ENCODE assay signal across 29 cellular contexts in the genomic region with DNA sequence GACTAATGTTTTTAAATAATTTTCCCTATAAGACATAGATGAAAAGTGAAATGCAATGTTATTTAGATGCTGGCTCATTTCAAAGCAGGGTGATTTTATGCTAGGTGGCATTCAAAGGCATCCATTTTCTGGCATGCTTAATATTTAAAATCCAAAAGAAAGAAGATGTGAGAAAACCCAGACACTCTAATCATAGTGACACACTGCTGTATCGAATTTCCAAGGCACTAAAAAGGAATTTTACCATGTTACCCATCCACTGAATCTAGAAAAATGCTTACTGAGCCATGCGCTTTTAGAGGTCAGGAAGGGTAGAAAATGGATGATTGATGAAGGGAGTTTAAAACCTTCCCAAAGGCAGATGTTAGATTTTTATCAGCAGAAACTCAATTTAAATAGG. TPM values are rescaled to one million over a fixed set of nuclear protein-coding genes. Genes with fewer than 3 reads are reported as not detected.
"Had no signal": no experiment of that assay in that cellular context is flagged by ENCODE, and none has a peak within 500 bp of the region (broad histone marks: within the 10 kb centered on the region; RNA-seq: fewer than 3 reads in every experiment).

No MANE protein-coding gene starts in this region.

- H3K27me3 Mint-ChIP-seq: naive B cell; stimulated activated naive CD8-positive, alpha-beta T cell treated with anti-CD3 and anti-CD28 coated beads, Interleukin-15, Interleukin-2, amounts not matched to agents 100 ng/mL and 50 ng/mL, for 24 hours had no signal

- H3K27me3 ChIP-seq: left lung, ovary, spleen, suprapubic skin, tibial artery, upper lobe of right lung had no signal

- H3K9me3 ChIP-seq: left lung, lower lobe of right lung, ovary, prostate gland, spleen, suprapubic skin, thoracic aorta, tibial artery, upper lobe of right lung had no signal

- DNase-seq: hippocampal formation; kidney glomerular epithelial cell; left cardiac atrium; left lung; lower lobe of right lung; mammary epithelial cell; mesenchymal stem cell; naive B cell; natural killer cell; ovary; retina; right cardiac atrium; small intestine; spleen; stimulated activated CD4-positive, alpha-beta T cell treated with anti-CD3 and anti-CD28 coated beads, Interleukin-4, amount 100 ng/mL, for 24 hours; stimulated activated naive CD4-positive, alpha-beta T cell; tibial artery; trophoblast cell; upper lobe of right lung had no signal

- H3K4me3 ChIP-seq: left lung, lower lobe of right lung, ovary, prostate gland, spleen, suprapubic skin, thoracic aorta, tibial artery, upper lobe of right lung had no signal

- H3K9me3 Mint-ChIP-seq: naive B cell; natural killer cell; stimulated activated effector memory CD8-positive, alpha-beta T cell treated with anti-CD3 and anti-CD28 coated beads, Interleukin-12 subunit alpha, Interleukin-12 subunit beta, amount 100 ng/mL, for 72 hours; stimulated activated naive CD8-positive, alpha-beta T cell treated with anti-CD3 and anti-CD28 coated beads, Interleukin-15, Interleukin-2, amounts not matched to agents 100 ng/mL and 50 ng/mL, for 24 hours had no signal

- H3K36me3 ChIP-seq: left lung, lower lobe of right lung, ovary, prostate gland, spleen, suprapubic skin, thoracic aorta, upper lobe of right lung had no signal

- H3K4me3 Mint-ChIP-seq: naive B cell; natural killer cell; stimulated activated effector memory CD8-positive, alpha-beta T cell treated with anti-CD3 and anti-CD28 coated beads, Interleukin-12 subunit alpha, Interleukin-12 subunit beta, amount 100 ng/mL, for 72 hours; stimulated activated naive CD8-positive, alpha-beta T cell treated with anti-CD3 and anti-CD28 coated beads, Interleukin-15, Interleukin-2, amounts not matched to agents 100 ng/mL and 50 ng/mL, for 24 hours had no signal

- H3K4me1 Mint-ChIP-seq: naive B cell; stimulated activated effector memory CD8-positive, alpha-beta T cell treated with anti-CD3 and anti-CD28 coated beads, Interleukin-12 subunit alpha, Interleukin-12 subunit beta, amount 100 ng/mL, for 72 hours had no signal

- ATAC-seq: left cardiac atrium; left lung; lower lobe of right lung; natural killer cell; right cardiac atrium; sciatic nerve; stimulated activated effector memory CD8-positive, alpha-beta T cell treated with anti-CD3 and anti-CD28 coated beads, Interleukin-12 subunit alpha, Interleukin-12 subunit beta, amount 100 ng/mL, for 72 hours; upper lobe of right lung had no signal

- H3K4me1 ChIP-seq: left lung, lower lobe of right lung, prostate gland, spleen, suprapubic skin, upper lobe of right lung had no signal

- FAIRE-seq: keratinocyte, small intestine, urothelium cell line had no signal

- H3K27ac Mint-ChIP-seq: stimulated activated effector memory CD8-positive, alpha-beta T cell treated with anti-CD3 and anti-CD28 coated beads, Interleukin-12 subunit alpha, Interleukin-12 subunit beta, amount 100 ng/mL, for 72 hours; stimulated activated naive CD8-positive, alpha-beta T cell treated with anti-CD3 and anti-CD28 coated beads, Interleukin-15, Interleukin-2, amounts not matched to agents 100 ng/mL and 50 ng/mL, for 24 hours had no signal

- H3K27ac ChIP-seq: left lung, lower lobe of right lung, ovary, prostate gland, spleen, suprapubic skin, thoracic aorta, tibial artery, upper lobe of right lung had no signal

- H3K36me3 Mint-ChIP-seq: naive B cell had no signal

RNA-seq across cellular contexts. Expression of a gene that starts 24.0 kb away (rescaled TPM):
- total RNA-seq: mononuclear cell had no signal
- polyA plus RNA-seq: mammary epithelial cell, neural cell had no signal
